Comparison of ENCODE assay signal across 13 cellular contexts in the genomic region with DNA sequence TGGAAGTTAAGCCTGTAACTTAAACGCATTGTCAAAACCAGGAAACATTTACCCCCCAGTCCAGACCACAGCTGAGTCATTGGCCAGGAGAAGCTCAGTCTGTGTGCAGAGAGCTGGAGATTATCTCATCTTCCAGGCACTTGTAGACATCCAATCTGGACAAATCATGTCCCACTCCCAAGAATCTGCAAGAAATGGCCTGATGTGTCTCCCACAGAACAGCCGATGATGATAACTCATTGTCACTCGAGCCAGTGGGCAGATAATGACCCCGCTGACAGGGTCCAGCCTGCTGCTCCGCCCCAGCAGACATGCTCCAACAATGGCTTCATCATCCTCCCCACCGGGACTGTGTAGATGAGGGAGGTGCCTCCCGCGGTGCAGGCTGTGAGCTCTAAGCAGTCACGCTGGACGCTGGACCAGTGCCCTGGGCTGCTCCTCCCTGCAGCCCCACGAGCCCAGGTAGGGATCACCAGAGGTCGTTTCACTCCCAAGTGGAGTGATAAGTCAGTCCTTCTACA.
DNase-seq lines count a peak whose midpoint lies in the region; ATAC-seq, FAIRE-seq and TF ChIP-seq lines count a peak whose summit lies in the region.
"Had no signal": no experiment of that assay in that cellular context is flagged by ENCODE, and none has a peak within 500 bp of the region (broad histone marks: within the 10 kb centered on the region; RNA-seq: fewer than 3 reads in every experiment).

No MANE protein-coding gene starts in this region.

- peak; percentile 95 for DNase-seq in HTR-8/SVneo (ENCODE audit: insufficient read length, low spot score)
- DNase-seq in K562 (ENCODE audit: extremely low read depth in 1 of 4, low spot score in 3 of 4): peak; percentile 24 to 53 (median 36)
- DNase-seq in kidney glomerular epithelial cell (lab: John Stamatoyannopoulos, UW): peak; percentile 92
- no peak for DNase-seq in NCI-H1048 (lab: John Stamatoyannopoulos, UW)
- no peak for DNase-seq in GDM1 (lab: John Stamatoyannopoulos, UW)
- no peak for DNase-seq in HPDE6-E6E7 (ENCODE audit: extremely low spot score)
- DNase-seq: activated CD8-positive, alpha-beta T cell treated with anti-CD3 and anti-CD28 coated beads, Interleukin-2, amount 10 ng/mL, durations not matched to agents 7 days and 5 days; CD4-positive, alpha-beta T cell; left cardiac atrium; stimulated activated CD4-positive, alpha-beta T cell treated with anti-CD3 and anti-CD28 coated beads, Interleukin-1b, Interleukin-23, amount 100 ng/mL, for 48 hours had no signal

- no peak for TF ChIP-seq RAD21 in K562 (CRISPR knock-in tag; conservative IDR thresholded peaks at IDR 0.05 in 1 of 2, IDR thresholded peaks at IDR 0.05 in 1 of 2)

- no TSS peak for BruUV-seq in K562 (replicated peaks; lab: Mats Ljungman, UMichigan)

- H3K79me2 ChIP-seq in ACC112 (ENCODE audit: control insufficient read depth, insufficient read depth, low read length, unreplicated experiment): no peaks in the 10 kb centered on the region
- no peaks in the 10 kb centered on the region for H3K79me2 ChIP-seq in K562 (ENCODE audit: control insufficient read depth, insufficient read depth, low read length)

- CTCF ChIA-PET in K562 (lab: Yijun Ruan, JAX; ENCODE audit: low intra/inter-chr PET ratio): no interaction called here

- no peaks in the 10 kb centered on the region for H3K27me3 ChIP-seq in ACC112 (ENCODE audit: insufficient read depth, low read length)
- H3K27me3 ChIP-seq in K562 (ENCODE audit: control insufficient read depth in 2 of 2, insufficient read depth in 2 of 2, low read length in 2 of 2): peaks cover 39 to 73% of the 10 kb centered on the region in 2 experiments

- in situ Hi-C loops in K562 (cut with MboI): no loop called here

- peaks cover 22% of the 10 kb centered on the region for H3K4me1 ChIP-seq in ACC112 (ENCODE audit: control insufficient read depth, insufficient read depth, low read length, unreplicated experiment)
- peaks cover 0 to 11% of the 10 kb centered on the region in 2 experiments; a peak in 1 of 5 replicates for H3K4me1 ChIP-seq in K562 (replicated peaks in 1 of 2; ENCODE audit: control insufficient read depth in 2 of 2, insufficient read depth in 2 of 2, low read length in 2 of 2)

- H3K9ac ChIP-seq in K562 (ENCODE audit: insufficient read depth in 1 of 2, low read depth in 2 of 2, low read length in 2 of 2): no peak overlapping the region

- no peak overlapping the region for H3K4me2 ChIP-seq in K562 (ENCODE audit: insufficient read depth, low read length)

- TF ChIP-seq POLR2A in K562 (conservative IDR thresholded peaks at IDR 0.05): no peak

- intact Hi-C loops in K562 (cut with micrococcal nuclease): no loop called here

- H3K9me3 ChIP-seq in K562 (replicated peaks; ENCODE audit: control insufficient read depth, insufficient read depth, low read depth, low read length): no peaks in the 10 kb centered on the region

- POLR2A ChIA-PET in K562 (lab: Yijun Ruan, JAX): interaction anchor here (0.6 to 0.7 kb wide), 2 partner anchors 39 to 168 kb away, joined by 3 read pairs; no protein-coding TSS in a partner anchor

- no peaks in the 10 kb centered on the region for H3K36me3 ChIP-seq in ACC112 (ENCODE audit: insufficient read depth, low read length)
- H3K36me3 ChIP-seq in K562 (ENCODE audit: control insufficient read depth, insufficient read depth, low read length): no peaks in the 10 kb centered on the region
- H3K36me3 ChIP-seq: tibial nerve had no signal

- no peaks in the 10 kb centered on the region for H3K9me1 ChIP-seq in K562 (ENCODE audit: control insufficient read depth, insufficient read depth, low read length)

- peak; percentile 96 for FAIRE-seq in HTR-8/SVneo (lab: Jason Lieb, UNC)
- no peak for FAIRE-seq in K562 (lab: Jason Lieb, UNC)

- peak overlapping the region; percentile 53 for H2AFZ ChIP-seq in ACC112 (ENCODE audit: low read length, unreplicated experiment)
- H2AFZ ChIP-seq in K562 (ENCODE audit: low read depth, low read length): no peak overlapping the region

- H4K20me1 ChIP-seq in K562 (replicated peaks; ENCODE audit: control insufficient read depth, insufficient read depth, low read length): peaks cover 16% of the 10 kb centered on the region

- WGBS in K562 (ENCODE audit: insufficient coverage, low coverage, missing lambda C conversion rate): 0% methylated on average over 7 of the region's 12 CpGs

- H3K4me3 ChIP-seq in ACC112 (ENCODE audit: low read depth, low read length) (peak overlapping the region; percentile 68), K562 (no peak overlapping the region)
- H3K4me3 ChIP-seq: tibial nerve had no signal

- ATAC-seq in K562 (peak; percentile 46; the same call in 2 of the 3 replicates), GM18870 (IDR thresholded peaks at IDR 0.05; ENCODE audit: unreplicated experiment) (no peak)
- ATAC-seq: activated CD8-positive, alpha-beta T cell treated with anti-CD3 and anti-CD28 coated beads, Interleukin-2, amount 10 ng/mL, durations not matched to agents 7 days and 5 days had no signal

- H3K27ac ChIP-seq in ACC112 (ENCODE audit: low read depth, low read length): peak overlapping the region; percentile 74
- H3K27ac ChIP-seq in K562 (ENCODE audit: extremely low read depth, low read depth, low read length): no peak overlapping the region
- H3K27ac ChIP-seq: tibial nerve had no signal

- no peak for TF ChIP-seq CTCF in K562 (IDR thresholded peaks at IDR 0.05 in 2 of 3, conservative IDR thresholded peaks at IDR 0.05 in 1 of 3; ENCODE audit: insufficient read depth in 2 of 3, low read depth in 1 of 3, low read length in 3 of 3)

- no peak; the same call in 1 of the 2 replicates for TF ChIP-seq EP300 in K562 (IDR thresholded peaks at IDR 0.05; ENCODE audit: low read length)

TF ChIP-seq in K562, 482 proteins besides CTCF, POLR2A, EP300 and RAD21 (continues in another document):
- TF ChIP-seq FOXM1 (IDR thresholded peaks at IDR 0.05; ENCODE audit: low read depth): 0 out of 2 replicates have a peak, but pooled peaks have one; percentile 23
- TF ChIP-seq FOXM1 (CRISPR knock-in tag; IDR thresholded peaks at IDR 0.05; ENCODE audit: low read depth): no peak
- TF ChIP-seq ZNF444 (CRISPR knock-in tag; IDR thresholded peaks at IDR 0.05): no peak
- TF ChIP-seq TCF3 (CRISPR knock-in tag; IDR thresholded peaks at IDR 0.05): peak; percentile 78
- TF ChIP-seq CBFA2T3 (IDR thresholded peaks at IDR 0.05): peak; percentile 86
- TF ChIP-seq TEAD4 (IDR thresholded peaks at IDR 0.05; ENCODE audit: low read length): peak; percentile 73
- no peak for TF ChIP-seq TEAD4 (CRISPR knock-in tag; IDR thresholded peaks at IDR 0.05; ENCODE audit: borderline replicate concordance)
- TF ChIP-seq CREM (IDR thresholded peaks at IDR 0.05; ENCODE audit: low read depth): 0 out of 2 replicates have a peak, but pooled peaks have one; percentile 14
- TF ChIP-seq NCOR1 (IDR thresholded peaks at IDR 0.05): peak; percentile 52
- TF ChIP-seq ZKSCAN3 (CRISPR knock-in tag; IDR thresholded peaks at IDR 0.05): no peak
- no peak for TF ChIP-seq HNRNPK (IDR thresholded peaks at IDR 0.05; ENCODE audit: low read depth, low read length, poor library complexity, severe bottlenecking)
- no peak for TF ChIP-seq KLF13 (tag; IDR thresholded peaks at IDR 0.05; ENCODE audit: borderline replicate concordance, low read depth)
- TF ChIP-seq TEAD1 (CRISPR knock-in tag; IDR thresholded peaks at IDR 0.05): 0 out of 4 replicates have a peak, but pooled peaks of 1 of the 2 experiments have one; percentile 15
- TF ChIP-seq ZNF780A (CRISPR knock-in tag; IDR thresholded peaks at IDR 0.05): no peak
- TF ChIP-seq FOSL1 (tag; conservative IDR thresholded peaks at IDR 0.05): peak; percentile 74
- TF ChIP-seq, protein P1, sequence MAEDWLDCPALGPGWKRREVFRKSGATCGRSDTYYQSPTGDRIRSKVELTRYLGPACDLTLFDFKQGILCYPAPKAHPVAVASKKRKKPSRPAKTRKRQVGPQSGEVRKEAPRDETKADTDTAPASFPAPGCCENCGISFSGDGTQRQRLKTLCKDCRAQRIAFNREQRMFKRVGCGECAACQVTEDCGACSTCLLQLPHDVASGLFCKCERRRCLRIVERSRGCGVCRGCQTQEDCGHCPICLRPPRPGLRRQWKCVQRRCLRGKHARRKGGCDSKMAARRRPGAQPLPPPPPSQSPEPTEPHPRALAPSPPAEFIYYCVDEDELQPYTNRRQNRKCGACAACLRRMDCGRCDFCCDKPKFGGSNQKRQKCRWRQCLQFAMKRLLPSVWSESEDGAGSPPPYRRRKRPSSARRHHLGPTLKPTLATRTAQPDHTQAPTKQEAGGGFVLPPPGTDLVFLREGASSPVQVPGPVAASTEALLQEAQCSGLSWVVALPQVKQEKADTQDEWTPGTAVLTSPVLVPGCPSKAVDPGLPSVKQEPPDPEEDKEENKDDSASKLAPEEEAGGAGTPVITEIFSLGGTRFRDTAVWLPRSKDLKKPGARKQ (CRISPR knock-in tag; IDR thresholded peaks at IDR 0.05): no peak
- TF ChIP-seq, protein P2, sequence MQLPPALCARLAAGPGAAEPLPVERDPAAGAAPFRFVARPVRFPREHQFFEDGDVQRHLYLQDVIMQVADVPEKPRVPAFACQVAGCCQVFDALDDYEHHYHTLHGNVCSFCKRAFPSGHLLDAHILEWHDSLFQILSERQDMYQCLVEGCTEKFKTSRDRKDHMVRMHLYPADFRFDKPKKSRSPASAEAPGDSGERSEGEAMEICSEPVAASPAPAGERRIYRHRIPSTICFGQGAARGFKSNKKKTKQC (CRISPR knock-in tag; IDR thresholded peaks at IDR 0.05): no peak
- TF ChIP-seq HMG20A (CRISPR knock-in tag; conservative IDR thresholded peaks at IDR 0.05): peak; percentile 73; the same call in 1 of the 2 replicates
- TF ChIP-seq, protein P3, sequence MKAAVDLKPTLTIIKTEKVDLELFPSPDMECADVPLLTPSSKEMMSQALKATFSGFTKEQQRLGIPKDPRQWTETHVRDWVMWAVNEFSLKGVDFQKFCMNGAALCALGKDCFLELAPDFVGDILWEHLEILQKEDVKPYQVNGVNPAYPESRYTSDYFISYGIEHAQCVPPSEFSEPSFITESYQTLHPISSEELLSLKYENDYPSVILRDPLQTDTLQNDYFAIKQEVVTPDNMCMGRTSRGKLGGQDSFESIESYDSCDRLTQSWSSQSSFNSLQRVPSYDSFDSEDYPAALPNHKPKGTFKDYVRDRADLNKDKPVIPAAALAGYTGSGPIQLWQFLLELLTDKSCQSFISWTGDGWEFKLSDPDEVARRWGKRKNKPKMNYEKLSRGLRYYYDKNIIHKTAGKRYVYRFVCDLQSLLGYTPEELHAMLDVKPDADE (conservative IDR thresholded peaks at IDR 0.05; ENCODE audit: control insufficient read depth, low read depth, low read length): no peak
- no peak for TF ChIP-seq SMARCB1 (IDR thresholded peaks at IDR 0.05; ENCODE audit: insufficient read length, low read depth)

Comparison
In these comparisons a context has a peak if more than half of its experiments do, and no peak if none do; other contexts are left out.
1. DNase-seq: peak in HTR-8/SVneo (single experiment), K562 (4 of 4) and kidney glomerular epithelial cell (single experiment); none in NCI-H1048 (single experiment), GDM1 (single experiment) and HPDE6-E6E7 (single experiment).